In the genomic region with DNA sequence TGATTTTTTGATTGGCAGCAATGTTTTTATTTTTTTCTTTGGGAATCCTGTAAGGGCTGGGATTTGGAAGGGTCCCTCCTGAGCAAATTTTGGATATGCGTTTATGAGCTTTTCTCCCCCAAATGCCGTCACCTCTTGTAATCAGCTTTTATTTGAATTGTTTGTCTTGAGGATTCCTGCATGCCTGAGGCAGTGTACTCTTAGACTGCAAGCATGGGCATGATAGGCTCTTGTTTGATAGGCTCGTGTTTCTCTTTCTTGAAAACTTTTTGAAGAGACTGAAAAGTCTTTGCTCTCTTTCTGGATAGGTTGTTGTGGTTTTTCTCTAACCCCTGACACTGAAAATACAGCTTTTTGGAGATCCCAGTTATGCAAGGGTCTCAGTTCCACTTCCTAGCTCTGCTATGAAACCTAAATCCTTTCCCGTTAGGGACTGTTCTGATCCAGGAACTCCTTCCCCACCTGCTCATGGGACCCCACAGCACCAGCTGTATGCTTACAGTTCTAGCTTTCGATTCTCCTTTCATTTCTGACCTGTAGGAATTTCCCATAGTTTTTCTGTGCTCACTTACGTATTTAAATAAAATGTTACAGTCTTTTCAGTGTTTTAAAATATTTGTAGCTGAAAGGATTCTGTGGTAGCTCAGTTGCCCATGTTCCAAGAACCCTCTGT, we compare ENCODE assay signal across 26 cellular contexts. TPM values are rescaled to one million over a fixed set of nuclear protein-coding genes. Genes with fewer than 3 reads are reported as not detected.
DNase-seq lines count a peak whose midpoint lies in the region; ATAC-seq and TF ChIP-seq lines count a peak whose summit lies in the region.
"Had no signal": no experiment of that assay in that cellular context is flagged by ENCODE, and none has a peak within 500 bp of the region (broad histone marks: within the 10 kb centered on the region; RNA-seq: fewer than 3 reads in every experiment).

No MANE protein-coding gene starts in this region.

- no peak overlapping the region for H3K4me3 Mint-ChIP-seq in WTC11
- H3K4me3 Mint-ChIP-seq: activated CD4-positive, alpha-beta memory T cell treated with anti-CD3 and anti-CD28 coated beads, Interleukin-2, amount 10 ng/mL, durations not matched to agents 7 days and 5 days; activated naive CD4-positive, alpha-beta T cell treated with anti-CD3 and anti-CD28 coated beads, Interleukin-2, amount 10 ng/mL, durations not matched to agents 7 days and 5 days; activated T-cell treated with anti-CD3 and anti-CD28 coated beads, Interleukin-2, amount 50 U/mL, for 24 hours had no signal

- no peaks in the 10 kb centered on the region for H3K27me3 Mint-ChIP-seq in WTC11 (ENCODE audit: low read depth)

- H3K9me3 Mint-ChIP-seq in WTC11, result no peaks in the 10 kb centered on the region
- H3K9me3 Mint-ChIP-seq: activated CD4-positive, alpha-beta memory T cell treated with anti-CD3 and anti-CD28 coated beads, Interleukin-2, amount 10 ng/mL, durations not matched to agents 7 days and 5 days; activated naive CD4-positive, alpha-beta T cell treated with anti-CD3 and anti-CD28 coated beads, Interleukin-2, amount 10 ng/mL, durations not matched to agents 7 days and 5 days; activated T-cell treated with anti-CD3 and anti-CD28 coated beads, Interleukin-2, amount 50 U/mL, for 24 hours had no signal

- POLR2A ChIA-PET in WTC11 (lab: Charles Lee), result no interaction called here

- peaks cover 22% of the 10 kb centered on the region for H3K4me1 Mint-ChIP-seq in WTC11
- H3K4me1 Mint-ChIP-seq: activated CD4-positive, alpha-beta memory T cell treated with anti-CD3 and anti-CD28 coated beads, Interleukin-2, amount 10 ng/mL, durations not matched to agents 7 days and 5 days; activated naive CD4-positive, alpha-beta T cell treated with anti-CD3 and anti-CD28 coated beads, Interleukin-2, amount 10 ng/mL, durations not matched to agents 7 days and 5 days had no signal

- CTCF ChIA-PET in WTC11 (lab: Charles Lee), result interaction anchor here (0.6 kb wide), 1 partner anchor 77 kb away, joined by 3 read pairs; no protein-coding TSS in a partner anchor

- ATAC-seq in WTC11, result peak; percentile 68
- ATAC-seq in HG02610 (IDR thresholded peaks at IDR 0.05; ENCODE audit: unreplicated experiment), result no peak
- ATAC-seq: gastroesophageal sphincter, GM12878 had no signal

- no peaks in the 10 kb centered on the region for H3K36me3 Mint-ChIP-seq in WTC11
- H3K36me3 Mint-ChIP-seq: activated naive CD4-positive, alpha-beta T cell treated with anti-CD3 and anti-CD28 coated beads, Interleukin-2, amount 10 ng/mL, durations not matched to agents 7 days and 5 days had no signal

- H3K27ac Mint-ChIP-seq in WTC11, result peak overlapping the region; percentile 30; the same call in 1 of the 2 replicates
- H3K27ac Mint-ChIP-seq: activated CD4-positive, alpha-beta memory T cell treated with anti-CD3 and anti-CD28 coated beads, Interleukin-2, amount 10 ng/mL, durations not matched to agents 7 days and 5 days; activated naive CD4-positive, alpha-beta T cell treated with anti-CD3 and anti-CD28 coated beads, Interleukin-2, amount 10 ng/mL, durations not matched to agents 7 days and 5 days; activated T-cell treated with anti-CD3 and anti-CD28 coated beads, Interleukin-2, amount 50 U/mL, for 24 hours had no signal

- DNase-seq in HPDE6-E6E7 (ENCODE audit: extremely low spot score) (peak; percentile 36), WTC11 (ENCODE audit: low spot score) (no peak), iris pigment epithelial cell (ENCODE audit: low read depth) (peak; percentile 10), superior temporal gyrus (ENCODE audit: extremely low spot score) (peak; percentile 18), GM19238 (ENCODE audit: insufficient read length, low spot score) (no peak), NCI-H345 (lab: John Stamatoyannopoulos, UW) (no peak), AML-193 (lab: John Stamatoyannopoulos, UW) (no peak)
- DNase-seq: activated CD4-positive, alpha-beta memory T cell treated with anti-CD3 and anti-CD28 coated beads, Interleukin-2, amount 10 ng/mL, durations not matched to agents 7 days and 5 days; activated naive CD4-positive, alpha-beta T cell treated with anti-CD3 and anti-CD28 coated beads, Interleukin-2, amount 10 ng/mL, durations not matched to agents 7 days and 5 days; activated T-cell treated with anti-CD3 and anti-CD28 coated beads, Interleukin-2, amount 50 U/mL, for 24 hours; Calu3; cortex of kidney; GDM1; Kasumi-1; NCI-H1436; NCI-H774; sigmoid colon; T-helper 1 cell had no signal

- TF ChIP-seq CTCF in WTC11 (IDR thresholded peaks at IDR 0.05), result no peak

TF ChIP-seq in WTC11, 78 proteins besides CTCF, POLR2A, EP300 and RAD21:
- TF ChIP-seq ZNF232 (CRISPR knock-in tag; IDR thresholded peaks at IDR 0.05) (no peak), ELF4 (CRISPR knock-in tag; IDR thresholded peaks at IDR 0.05; ENCODE audit: low read depth) (no peak), PREB (CRISPR knock-in tag; IDR thresholded peaks at IDR 0.05; ENCODE audit: borderline replicate concordance) (no peak), ATF1 (CRISPR knock-in tag; IDR thresholded peaks at IDR 0.05) (no peak)

RNA-seq across cellular contexts. Expression of gene TSPAN13, which starts 17.2 kb away (rescaled TPM):
- 30.4 to 32.7 TPM (median 32.0 TPM) in 3 replicates for total RNA-seq in WTC11 (2021)

RNA-seq across cellular contexts. Expression of gene AGR2, which starts 34.0 kb away (rescaled TPM):
- 0.32 to 1.6 TPM (median 1.4 TPM) in 3 replicates for total RNA-seq in WTC11 (2021)
- total RNA-seq: activated CD4-positive, alpha-beta memory T cell treated with anti-CD3 and anti-CD28 coated beads, Interleukin-2, amount 10 ng/mL, durations not matched to agents 7 days and 5 days; endothelial cell of umbilical vein; myocyte; osteocyte; RPMI7951; sigmoid colon; subcutaneous adipose tissue had no signal

Comparison
In these comparisons a context has a peak if more than half of its experiments do, and no peak if none do; other contexts are left out.
1. DNase-seq: peak in HPDE6-E6E7 (single experiment), iris pigment epithelial cell (single experiment) and superior temporal gyrus (single experiment); none in WTC11 (single experiment), GM19238 (single experiment), NCI-H345 (single experiment) and AML-193 (0 of 2).